ENCODE assay signal across 34 cellular contexts in the genomic region with DNA sequence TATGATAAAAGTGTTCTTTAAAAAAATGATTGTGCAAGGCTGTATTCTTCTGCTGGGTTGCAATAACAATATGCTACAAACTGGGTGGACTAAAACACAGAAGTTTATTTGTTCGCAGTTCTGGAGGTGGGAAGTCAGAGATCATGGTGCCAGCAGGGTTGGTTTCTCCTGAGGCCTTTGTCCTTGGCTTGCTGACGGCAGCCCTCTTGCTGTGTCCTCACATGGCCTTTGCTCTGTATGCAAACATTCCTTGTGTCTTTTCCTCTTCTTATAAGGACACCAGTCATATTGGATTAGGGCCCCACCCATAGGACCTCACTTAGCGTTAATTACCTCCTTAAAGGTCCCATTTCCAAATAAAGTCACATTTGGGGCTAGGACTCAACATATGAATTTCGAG.
"Had no signal": no experiment of that assay in that cellular context is flagged by ENCODE, and none has a peak within 500 bp of the region (broad histone marks: within the 10 kb centered on the region; RNA-seq: fewer than 3 reads in every experiment).

No MANE protein-coding gene starts in this region.

- H3K36me3 ChIP-seq: MG63 had no signal

- H3K27ac ChIP-seq: KMS-11 had no signal

- DNase-seq: Karpas-422, Kasumi-1, MG63, MM.1S, MV-4-11, NCI-H1048, NCI-H1092, NCI-H1092 treated with DMSO at 0.1 percent for 48 hours, NCI-H1105, NCI-H1105 treated with DMSO at 0.1 percent for 48 hours, NCI-H1417, NCI-H1417 treated with DMSO at 0.1 percent for 48 hours, NCI-H1436, NCI-H1436 treated with DMSO at 0.1 percent for 48 hours, NCI-H146, NCI-H1694, NCI-H1694 treated with DMSO at 0.1 percent for 48 hours, NCI-H187, NCI-H187 treated with DMSO at 0.1 percent for 48 hours, NCI-H1930, NCI-H2029, NCI-H2029 treated with DMSO at 0.1 percent for 48 hours, NCI-H2081, NCI-H2081 treated with DMSO at 0.1 percent for 48 hours, NCI-H2107, NCI-H2171, NCI-H2171 treated with DMSO at 0.1 percent for 48 hours, NCI-H2227 treated with DMSO at 0.1 percent for 48 hours, NCI-H226, NCI-H345, NCI-H446, NCI-H446 treated with DMSO at 0.1 percent for 48 hours, NCI-H510A had no signal

- H3K9me3 ChIP-seq: MG63 had no signal

- H3K27me3 ChIP-seq: MG63 had no signal

- H3K4me3 ChIP-seq: MG63 had no signal
